ENCODE assay signal across 33 cellular contexts in the genomic region with DNA sequence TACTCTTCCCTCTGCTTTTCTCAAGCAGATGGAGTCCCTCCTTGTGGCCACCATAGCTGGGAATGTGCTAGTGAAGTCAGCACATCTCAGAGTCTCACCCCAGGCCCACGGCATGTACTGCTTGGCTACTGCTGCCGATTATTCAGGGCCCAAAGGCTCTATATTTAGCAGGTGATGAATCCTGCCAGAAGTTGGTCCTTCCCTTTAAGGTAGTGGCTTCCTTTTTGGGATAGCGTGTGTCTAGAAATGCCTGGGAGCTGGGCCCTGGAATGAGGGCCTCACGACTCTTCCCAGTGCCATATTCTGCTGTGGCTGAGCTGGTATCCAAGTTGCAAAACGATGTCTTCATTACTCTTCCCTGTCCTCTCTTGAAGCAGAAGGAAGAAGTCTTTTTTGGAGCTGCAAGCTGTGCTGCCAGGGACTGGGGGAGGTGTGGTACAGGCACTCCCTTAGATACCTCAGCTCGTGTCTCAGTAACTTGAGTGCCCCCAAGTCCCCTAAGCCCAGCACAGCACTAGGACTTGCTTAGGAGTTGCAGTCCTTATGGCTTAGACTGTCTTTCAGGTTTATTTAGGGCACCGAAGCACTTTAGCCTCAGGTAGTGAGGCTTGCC.
"Had no signal": no experiment of that assay in that cellular context is flagged by ENCODE, and none has a peak within 500 bp of the region (broad histone marks: within the 10 kb centered on the region; RNA-seq: fewer than 3 reads in every experiment).

No MANE protein-coding gene starts in this region.

- ATAC-seq: activated CD4-positive, alpha-beta T cell treated with anti-CD3 and anti-CD28 coated beads for 36 hours; activated CD4-positive, CD25-positive, alpha-beta regulatory T cell treated with anti-CD3 and anti-CD28 coated beads, Interleukin-2, amount 50 U/mL, for 24 hours; activated naive CD4-positive, alpha-beta T cell treated with anti-CD3 and anti-CD28 coated beads, Interleukin-2, amount 50 U/mL, for 72 hours; activated T-cell treated with anti-CD3 and anti-CD28 coated beads, Interleukin-2, amount 50 U/mL, for 4 hours; Panc1 had no signal

- H3K9me3 ChIP-seq: MG63, SK-N-SH had no signal

- DNase-seq: activated CD4-positive, alpha-beta T cell treated with anti-CD3 and anti-CD28 coated beads for 36 hours; activated CD4-positive, alpha-beta T cell treated with anti-CD3 and anti-CD28 coated beads, Interleukin-2, amount 10 ng/mL, durations not matched to agents 7 days and 5 days; activated CD4-positive, alpha-beta T cell treated with anti-CD3 and anti-CD28 coated beads, Interleukin-2, amount 50 U/mL, for 48 hours; activated CD8-positive, alpha-beta memory T cell treated with anti-CD3 and anti-CD28 coated beads, Interleukin-2, amount 50 U/mL, for 4 hours; activated gamma-delta T cell treated with Interleukin-2 at 50 U/mL for 16 hours; activated naive CD4-positive, alpha-beta T cell treated with anti-CD3 and anti-CD28 coated beads for 36 hours; activated T-cell treated with anti-CD3 and anti-CD28 coated beads for 4 hours; activated T-cell treated with anti-CD3 and anti-CD28 coated beads, Interleukin-2, amount 50 U/mL, for 4 hours; adrenal gland; brain microvascular endothelial cell; Kasumi-1; KG1; MG63; NCI-H1048; NCI-H1105 treated with DMSO at 0.1 percent for 48 hours; NCI-H1436; NCI-H1694; NCI-H1930; NCI-H2081 treated with DMSO at 0.1 percent for 48 hours; NCI-H226; NCI-H446 treated with DMSO at 0.1 percent for 48 hours; NCI-H524; NCI-H69; NCI-H82; SHP77 treated with DMSO at 0.1 percent for 48 hours; SK-N-SH had no signal

- H3K4me1 Mint-ChIP-seq: activated CD4-positive, alpha-beta T cell treated with anti-CD3 and anti-CD28 coated beads for 36 hours; activated CD4-positive, alpha-beta T cell treated with anti-CD3 and anti-CD28 coated beads, Interleukin-2, amount 10 ng/mL, durations not matched to agents 7 days and 5 days had no signal

- H3K4me3 ChIP-seq: adrenal gland, MG63, SJSA1 had no signal

- H3K27ac ChIP-seq: adrenal gland, brain microvascular endothelial cell, SJSA1 had no signal

- H3K4me3 Mint-ChIP-seq: activated CD4-positive, alpha-beta T cell treated with anti-CD3 and anti-CD28 coated beads for 36 hours; activated CD4-positive, alpha-beta T cell treated with anti-CD3 and anti-CD28 coated beads, Interleukin-2, amount 10 ng/mL, durations not matched to agents 7 days and 5 days; activated naive CD4-positive, alpha-beta T cell treated with anti-CD3 and anti-CD28 coated beads for 36 hours; activated T-cell treated with anti-CD3 and anti-CD28 coated beads, Interleukin-2, amount 50 U/mL, for 4 hours; activated T-helper 1 cell treated with anti-CD3 and anti-CD28 coated beads, Interleukin-12 subunit alpha, Interleukin-12 subunit beta, Interleukin-2, Interleukin-4 antibody, amounts not matched to agents 30 ng/mL and 10 ng/mL and 1 ng/mL, durations not matched to agents 14 hours and 24 hours and 36 hours; T-helper 1 cell treated with Interleukin-12 subunit alpha and Interleukin-12 subunit beta and Interleukin-4 antibody, amounts not matched to agents 30 μg/mL and 1 μg/mL, for 36 hours; T-helper 2 cell treated with Interferon-gamma antibody and Interleukin-4, amounts not matched to agents 5 μg/mL and 100 μg/mL, for 36 hours had no signal

- H3K4me1 ChIP-seq: adrenal gland, SJSA1 had no signal

- H3K36me3 ChIP-seq: adrenal gland, brain microvascular endothelial cell, MG63, SJSA1 had no signal

- H3K27me3 ChIP-seq: adrenal gland, brain microvascular endothelial cell, MG63, SJSA1 had no signal

- H3K27ac Mint-ChIP-seq: activated CD4-positive, alpha-beta T cell treated with anti-CD3 and anti-CD28 coated beads for 36 hours; activated CD4-positive, alpha-beta T cell treated with anti-CD3 and anti-CD28 coated beads, Interleukin-2, amount 10 ng/mL, durations not matched to agents 7 days and 5 days; activated naive CD4-positive, alpha-beta T cell treated with anti-CD3 and anti-CD28 coated beads for 36 hours; activated naive CD4-positive, alpha-beta T cell treated with anti-CD3 and anti-CD28 coated beads, Interleukin-2, amount 50 U/mL, for 72 hours; activated T-helper 1 cell treated with anti-CD3 and anti-CD28 coated beads, Interleukin-12 subunit alpha, Interleukin-12 subunit beta, Interleukin-2, Interleukin-4 antibody, amounts not matched to agents 30 ng/mL and 10 ng/mL and 1 ng/mL, durations not matched to agents 14 hours and 24 hours and 36 hours; T-helper 1 cell treated with Interleukin-12 subunit alpha and Interleukin-12 subunit beta and Interleukin-4 antibody, amounts not matched to agents 30 μg/mL and 1 μg/mL, for 36 hours; T-helper 2 cell treated with Interferon-gamma antibody and Interleukin-4, amounts not matched to agents 5 μg/mL and 100 μg/mL, for 36 hours had no signal

- H3K27me3 Mint-ChIP-seq: activated CD4-positive, alpha-beta T cell treated with anti-CD3 and anti-CD28 coated beads for 36 hours; activated CD4-positive, alpha-beta T cell treated with anti-CD3 and anti-CD28 coated beads, Interleukin-2, amount 10 ng/mL, durations not matched to agents 7 days and 5 days had no signal
